28 cellular contexts compared by ENCODE assay signal in the genomic region with DNA sequence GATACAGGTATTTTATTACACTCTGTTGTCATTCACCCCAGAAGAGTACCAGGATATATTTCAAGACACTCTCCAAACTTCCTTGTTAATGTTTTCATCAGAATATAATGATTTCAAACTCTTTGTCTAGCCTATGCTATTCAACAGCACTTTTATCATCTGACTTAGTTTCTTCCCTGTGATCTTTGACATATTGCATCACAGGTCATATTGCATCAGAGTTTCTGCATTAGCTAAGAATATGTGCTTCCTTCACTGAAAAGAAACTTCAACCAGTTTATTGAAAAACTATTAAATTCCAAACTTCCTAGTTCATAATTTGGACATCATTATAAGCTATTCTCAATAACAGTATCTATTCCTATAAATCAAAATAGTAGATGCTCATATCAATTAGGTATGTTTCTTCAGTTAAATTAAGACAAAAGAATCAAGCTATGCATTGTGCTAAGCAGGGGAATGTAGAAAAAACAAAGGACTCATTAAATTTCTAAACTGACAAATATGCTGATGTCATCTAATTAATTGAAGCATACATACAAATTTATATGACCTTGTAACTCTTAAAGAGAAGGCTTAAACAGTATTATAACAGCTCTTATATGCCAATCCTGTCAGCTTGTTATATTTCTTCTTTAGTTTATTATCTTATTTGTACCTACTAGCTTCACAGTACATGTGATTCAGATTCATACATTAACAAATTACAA.
"Had no signal": no experiment of that assay in that cellular context is flagged by ENCODE, and none has a peak within 500 bp of the region (broad histone marks: within the 10 kb centered on the region; RNA-seq: fewer than 3 reads in every experiment).

No MANE protein-coding gene starts in this region.

- H3K27me3 ChIP-seq: dorsolateral prefrontal cortex, esophagus muscularis mucosa, left lung, sigmoid colon, spleen, testis, uterus had no signal

- FAIRE-seq: TTC549 had no signal

- H3K4me1 ChIP-seq: esophagus muscularis mucosa, left lung, sigmoid colon, spleen, testis, uterus had no signal

- H3K4me3 Mint-ChIP-seq: activated naive CD4-positive, alpha-beta T cell treated with anti-CD3 and anti-CD28 coated beads, Interleukin-2, amount 10 ng/mL, durations not matched to agents 7 days and 5 days; brain; effector memory CD8-positive, alpha-beta T cell; natural killer cell; T-cell; T-helper 2 cell treated with Interferon-gamma antibody and Interleukin-4, amounts not matched to agents 5 μg/mL and 100 μg/mL, for 36 hours had no signal

- H3K9me3 Mint-ChIP-seq: effector memory CD8-positive, alpha-beta T cell; natural killer cell had no signal

- DNase-seq: activated CD4-positive, alpha-beta T cell treated with anti-CD3 and anti-CD28 coated beads for 1 hour; activated CD4-positive, alpha-beta T cell treated with anti-CD3 and anti-CD28 coated beads, Interleukin-2, amount 50 U/mL, for 4 hours; activated CD8-positive, alpha-beta memory T cell treated with anti-CD3 and anti-CD28 coated beads, Interleukin-2, amount 50 U/mL, for 48 hours; activated effector memory CD4-positive, alpha-beta T cell treated with Interleukin-2 at 50 U/mL for 16 hours; activated naive CD4-positive, alpha-beta T cell treated with anti-CD3 and anti-CD28 coated beads, Interleukin-2, amount 10 ng/mL, durations not matched to agents 7 days and 5 days; activated T-cell treated with anti-CD3 and anti-CD28 coated beads, Interleukin-2, amount 50 U/mL, for 48 hours; anterior cingulate cortex; caudate nucleus; dorsolateral prefrontal cortex; effector memory CD8-positive, alpha-beta T cell; foreskin fibroblast; left lung; midbrain; natural killer cell; retina; sigmoid colon; spleen; stimulated activated CD4-positive, alpha-beta T cell treated with anti-CD3 and anti-CD28 coated beads, Interleukin-4, amount 100 ng/mL, for 1 hour; stimulated activated naive CD4-positive, alpha-beta T cell; T-cell; testis; uterus; WERI-Rb-1 had no signal

- H3K36me3 ChIP-seq: esophagus muscularis mucosa, left lung, sigmoid colon, spleen, uterus, WERI-Rb-1 had no signal

- H3K27ac ChIP-seq: dorsolateral prefrontal cortex, esophagus muscularis mucosa, left lung, sigmoid colon, spleen, testis, uterus, WERI-Rb-1 had no signal

- H3K27me3 Mint-ChIP-seq: activated naive CD4-positive, alpha-beta T cell treated with anti-CD3 and anti-CD28 coated beads, Interleukin-2, amount 10 ng/mL, durations not matched to agents 7 days and 5 days; effector memory CD8-positive, alpha-beta T cell; T-cell had no signal

- H3K4me3 ChIP-seq: dorsolateral prefrontal cortex, esophagus muscularis mucosa, left lung, lung, sigmoid colon, spleen, testis, uterus had no signal

- ATAC-seq: effector memory CD8-positive, alpha-beta T cell; left lung; natural killer cell; T-cell had no signal

- H3K27ac Mint-ChIP-seq: activated naive CD4-positive, alpha-beta T cell treated with anti-CD3 and anti-CD28 coated beads, Interleukin-2, amount 10 ng/mL, durations not matched to agents 7 days and 5 days; brain; effector memory CD8-positive, alpha-beta T cell; natural killer cell; T-cell; T-helper 2 cell treated with Interferon-gamma antibody and Interleukin-4, amounts not matched to agents 5 μg/mL and 100 μg/mL, for 36 hours had no signal

- H3K9me3 ChIP-seq: esophagus muscularis mucosa, sigmoid colon, spleen, testis, uterus had no signal

- H3K36me3 Mint-ChIP-seq: activated naive CD4-positive, alpha-beta T cell treated with anti-CD3 and anti-CD28 coated beads, Interleukin-2, amount 10 ng/mL, durations not matched to agents 7 days and 5 days; brain; natural killer cell; T-cell had no signal

- H3K4me1 Mint-ChIP-seq: activated naive CD4-positive, alpha-beta T cell treated with anti-CD3 and anti-CD28 coated beads, Interleukin-2, amount 10 ng/mL, durations not matched to agents 7 days and 5 days; brain; natural killer cell; T-cell had no signal
